17 cellular contexts compared by ENCODE assay signal in genomic region chr9:92247981-92248380, GRCh38.
"Had no signal": no experiment of that assay in that cellular context is flagged by ENCODE, and none has a peak within 500 bp of the region (broad histone marks: within the 10 kb centered on the region; RNA-seq: fewer than 3 reads in every experiment).

No MANE protein-coding gene starts in this region.

- FAIRE-seq: endometrium, kidney had no signal

- H3K9me3 ChIP-seq: heart left ventricle, neutrophil, spleen, transverse colon had no signal

- ATAC-seq: foreskin keratinocyte; heart left ventricle; naive thymus-derived CD4-positive, alpha-beta T cell; right cardiac atrium; stimulated activated naive B cell treated with anti-CD40 and anti-IgM and Interleukin-4, amounts not matched to agents 10 μg/mL and 1 μg/mL and 100 μg/mL, for 72 hours had no signal

- H3K27me3 ChIP-seq: foreskin keratinocyte, heart left ventricle, neutrophil, spleen, transverse colon had no signal

- H3K27ac ChIP-seq: foreskin keratinocyte, heart left ventricle, neutrophil, transverse colon had no signal

- DNase-seq: activated CD4-positive, CD25-positive, alpha-beta regulatory T cell; activated naive CD4-positive, alpha-beta T cell treated with anti-CD3 and anti-CD28 coated beads, Interleukin-2, amount 50 U/mL, for 16 hours; activated T-cell treated with anti-CD3 and anti-CD28 coated beads, Interleukin-2, amount 50 U/mL, for 1 hour; amygdala; cerebellar nuclear complex; foreskin keratinocyte; heart left ventricle; kidney; naive thymus-derived CD4-positive, alpha-beta T cell; posterior cingulate gyrus; right cardiac atrium; spleen; stimulated activated CD4-positive, alpha-beta T cell treated with anti-CD3 and anti-CD28 coated beads, Interleukin-1b, Interleukin-23, amount 100 ng/mL, for 48 hours; stimulated activated naive B cell treated with anti-CD40 and anti-IgM and Interleukin-4, amounts not matched to agents 10 μg/mL and 1 μg/mL and 100 μg/mL, for 72 hours; transverse colon had no signal

- H3K4me1 ChIP-seq: foreskin keratinocyte, heart left ventricle, spleen, transverse colon had no signal

- H3K4me3 ChIP-seq: heart left ventricle, spleen, transverse colon had no signal
